22 cellular contexts compared by ENCODE assay signal in the genomic region with DNA sequence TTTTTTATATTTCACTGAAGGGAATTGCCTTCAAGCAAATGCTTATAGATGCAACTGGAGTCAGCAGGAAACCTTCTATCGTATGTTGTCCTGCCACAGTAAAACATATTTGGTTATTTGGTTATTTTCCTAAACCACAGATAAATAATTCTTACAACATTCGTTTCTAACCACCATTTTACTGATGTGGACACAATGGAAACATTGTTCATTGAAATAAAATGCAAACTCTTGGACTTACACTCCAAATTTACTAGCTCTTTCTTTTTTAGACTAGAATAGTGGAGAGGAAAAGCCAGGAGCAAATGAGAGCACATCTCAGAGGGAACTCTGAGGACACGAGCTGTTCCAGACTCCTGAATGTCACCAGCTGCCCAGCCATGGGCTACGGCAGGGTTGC.
"Had no signal": no experiment of that assay in that cellular context is flagged by ENCODE, and none has a peak within 500 bp of the region (broad histone marks: within the 10 kb centered on the region; RNA-seq: fewer than 3 reads in every experiment).

No MANE protein-coding gene starts in this region.

- H3K4me2 ChIP-seq: hepatocyte had no signal

- H3K79me2 ChIP-seq: hepatocyte had no signal

- H3K9me3 ChIP-seq: esophagus muscularis mucosa, gastroesophageal sphincter, left ventricle myocardium inferior, right lobe of liver, uterus had no signal

- DNase-seq: activated CD4-positive, alpha-beta memory T cell treated with anti-CD3 and anti-CD28 coated beads, Interleukin-2, amount 10 ng/mL, durations not matched to agents 7 days and 5 days; activated CD4-positive, alpha-beta T cell treated with anti-CD3 and anti-CD28 coated beads for 1 hour; activated CD4-positive, alpha-beta T cell treated with anti-CD3 and anti-CD28 coated beads, Interleukin-2, amount 10 ng/mL, durations not matched to agents 7 days and 5 days; activated CD8-positive, alpha-beta memory T cell treated with anti-CD3 and anti-CD28 coated beads, Interleukin-2, amount 50 U/mL, for 48 hours; activated gamma-delta T cell; activated naive CD4-positive, alpha-beta T cell treated with anti-CD3 and anti-CD28 coated beads, Interleukin-2, amount 50 U/mL, for 16 hours; activated T-cell treated with anti-CD3 and anti-CD28 coated beads, Interleukin-2, amount 50 U/mL, for 24 hours; amniotic stem cell; islet precursor cell; left ventricle myocardium inferior; right lobe of liver; stimulated activated CD4-positive, alpha-beta T cell treated with anti-CD3 and anti-CD28 coated beads, Interleukin-12 subunit alpha, Interleukin-12 subunit beta, amount 100 ng/mL, for 4 hours; stimulated activated CD4-positive, alpha-beta T cell treated with anti-CD3 and anti-CD28 coated beads, Interleukin-4, amount 100 ng/mL, for 1 hour; substantia nigra; T-helper 17 cell; uterus had no signal

- H3K27me3 ChIP-seq: esophagus muscularis mucosa, gastroesophageal sphincter, hepatocyte, right lobe of liver, uterus had no signal

- ATAC-seq: gastroesophageal sphincter; right lobe of liver; stimulated activated effector memory CD8-positive, alpha-beta T cell treated with anti-CD3 and anti-CD28 coated beads, Interleukin-12 subunit alpha, Interleukin-12 subunit beta, amount 100 ng/mL, for 72 hours; T-helper 17 cell; WTC11 had no signal

- H2AFZ ChIP-seq: hepatocyte had no signal

- H3K36me3 ChIP-seq: esophagus muscularis mucosa, gastroesophageal sphincter, left ventricle myocardium inferior, right lobe of liver, uterus had no signal

- H3K4me1 ChIP-seq: left ventricle myocardium inferior, right lobe of liver, uterus had no signal

- H3K27ac ChIP-seq: esophagus muscularis mucosa, gastroesophageal sphincter, hepatocyte, left ventricle myocardium inferior, right lobe of liver, skin epidermis, uterus had no signal

- H3K4me3 ChIP-seq: esophagus muscularis mucosa, gastroesophageal sphincter, hepatocyte, left ventricle myocardium inferior, right lobe of liver, skin epidermis, uterus had no signal
